ENCODE assay signal across 1 cellular context in the genomic region with DNA sequence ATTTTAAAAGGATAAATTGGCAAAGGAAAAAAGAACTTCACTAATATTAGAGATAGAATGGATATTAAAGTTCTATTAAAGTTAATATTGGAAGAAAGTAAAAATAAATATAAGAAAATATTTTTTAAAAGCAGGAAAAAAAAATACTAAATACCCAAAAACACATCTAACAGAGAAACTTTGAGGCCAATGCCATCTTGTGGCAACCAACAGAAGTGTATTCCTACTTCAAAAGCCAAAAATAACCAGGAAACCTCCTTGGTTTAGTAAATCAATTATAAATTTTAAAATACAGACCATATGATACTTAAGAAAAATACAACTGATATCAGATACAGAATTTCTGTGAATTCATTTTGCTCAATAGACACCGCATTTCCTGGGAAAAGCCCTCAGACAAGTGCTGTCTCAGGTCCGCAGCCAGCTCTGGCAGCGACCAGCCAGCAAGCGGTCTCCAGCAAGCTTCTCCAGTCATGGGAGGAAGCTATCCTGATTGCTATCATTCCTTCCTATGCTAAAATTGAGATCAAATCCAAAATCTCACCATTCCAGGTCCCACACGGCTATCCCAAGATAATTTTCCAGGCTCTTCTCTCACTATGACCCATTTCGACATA.
TF ChIP-seq lines count a peak whose summit lies in the region.

No MANE protein-coding gene starts in this region.

TF ChIP-seq in GM23338, 12 proteins besides CTCF, POLR2A, EP300 and RAD21 (continued from another document):
- TF ChIP-seq, protein P1, sequence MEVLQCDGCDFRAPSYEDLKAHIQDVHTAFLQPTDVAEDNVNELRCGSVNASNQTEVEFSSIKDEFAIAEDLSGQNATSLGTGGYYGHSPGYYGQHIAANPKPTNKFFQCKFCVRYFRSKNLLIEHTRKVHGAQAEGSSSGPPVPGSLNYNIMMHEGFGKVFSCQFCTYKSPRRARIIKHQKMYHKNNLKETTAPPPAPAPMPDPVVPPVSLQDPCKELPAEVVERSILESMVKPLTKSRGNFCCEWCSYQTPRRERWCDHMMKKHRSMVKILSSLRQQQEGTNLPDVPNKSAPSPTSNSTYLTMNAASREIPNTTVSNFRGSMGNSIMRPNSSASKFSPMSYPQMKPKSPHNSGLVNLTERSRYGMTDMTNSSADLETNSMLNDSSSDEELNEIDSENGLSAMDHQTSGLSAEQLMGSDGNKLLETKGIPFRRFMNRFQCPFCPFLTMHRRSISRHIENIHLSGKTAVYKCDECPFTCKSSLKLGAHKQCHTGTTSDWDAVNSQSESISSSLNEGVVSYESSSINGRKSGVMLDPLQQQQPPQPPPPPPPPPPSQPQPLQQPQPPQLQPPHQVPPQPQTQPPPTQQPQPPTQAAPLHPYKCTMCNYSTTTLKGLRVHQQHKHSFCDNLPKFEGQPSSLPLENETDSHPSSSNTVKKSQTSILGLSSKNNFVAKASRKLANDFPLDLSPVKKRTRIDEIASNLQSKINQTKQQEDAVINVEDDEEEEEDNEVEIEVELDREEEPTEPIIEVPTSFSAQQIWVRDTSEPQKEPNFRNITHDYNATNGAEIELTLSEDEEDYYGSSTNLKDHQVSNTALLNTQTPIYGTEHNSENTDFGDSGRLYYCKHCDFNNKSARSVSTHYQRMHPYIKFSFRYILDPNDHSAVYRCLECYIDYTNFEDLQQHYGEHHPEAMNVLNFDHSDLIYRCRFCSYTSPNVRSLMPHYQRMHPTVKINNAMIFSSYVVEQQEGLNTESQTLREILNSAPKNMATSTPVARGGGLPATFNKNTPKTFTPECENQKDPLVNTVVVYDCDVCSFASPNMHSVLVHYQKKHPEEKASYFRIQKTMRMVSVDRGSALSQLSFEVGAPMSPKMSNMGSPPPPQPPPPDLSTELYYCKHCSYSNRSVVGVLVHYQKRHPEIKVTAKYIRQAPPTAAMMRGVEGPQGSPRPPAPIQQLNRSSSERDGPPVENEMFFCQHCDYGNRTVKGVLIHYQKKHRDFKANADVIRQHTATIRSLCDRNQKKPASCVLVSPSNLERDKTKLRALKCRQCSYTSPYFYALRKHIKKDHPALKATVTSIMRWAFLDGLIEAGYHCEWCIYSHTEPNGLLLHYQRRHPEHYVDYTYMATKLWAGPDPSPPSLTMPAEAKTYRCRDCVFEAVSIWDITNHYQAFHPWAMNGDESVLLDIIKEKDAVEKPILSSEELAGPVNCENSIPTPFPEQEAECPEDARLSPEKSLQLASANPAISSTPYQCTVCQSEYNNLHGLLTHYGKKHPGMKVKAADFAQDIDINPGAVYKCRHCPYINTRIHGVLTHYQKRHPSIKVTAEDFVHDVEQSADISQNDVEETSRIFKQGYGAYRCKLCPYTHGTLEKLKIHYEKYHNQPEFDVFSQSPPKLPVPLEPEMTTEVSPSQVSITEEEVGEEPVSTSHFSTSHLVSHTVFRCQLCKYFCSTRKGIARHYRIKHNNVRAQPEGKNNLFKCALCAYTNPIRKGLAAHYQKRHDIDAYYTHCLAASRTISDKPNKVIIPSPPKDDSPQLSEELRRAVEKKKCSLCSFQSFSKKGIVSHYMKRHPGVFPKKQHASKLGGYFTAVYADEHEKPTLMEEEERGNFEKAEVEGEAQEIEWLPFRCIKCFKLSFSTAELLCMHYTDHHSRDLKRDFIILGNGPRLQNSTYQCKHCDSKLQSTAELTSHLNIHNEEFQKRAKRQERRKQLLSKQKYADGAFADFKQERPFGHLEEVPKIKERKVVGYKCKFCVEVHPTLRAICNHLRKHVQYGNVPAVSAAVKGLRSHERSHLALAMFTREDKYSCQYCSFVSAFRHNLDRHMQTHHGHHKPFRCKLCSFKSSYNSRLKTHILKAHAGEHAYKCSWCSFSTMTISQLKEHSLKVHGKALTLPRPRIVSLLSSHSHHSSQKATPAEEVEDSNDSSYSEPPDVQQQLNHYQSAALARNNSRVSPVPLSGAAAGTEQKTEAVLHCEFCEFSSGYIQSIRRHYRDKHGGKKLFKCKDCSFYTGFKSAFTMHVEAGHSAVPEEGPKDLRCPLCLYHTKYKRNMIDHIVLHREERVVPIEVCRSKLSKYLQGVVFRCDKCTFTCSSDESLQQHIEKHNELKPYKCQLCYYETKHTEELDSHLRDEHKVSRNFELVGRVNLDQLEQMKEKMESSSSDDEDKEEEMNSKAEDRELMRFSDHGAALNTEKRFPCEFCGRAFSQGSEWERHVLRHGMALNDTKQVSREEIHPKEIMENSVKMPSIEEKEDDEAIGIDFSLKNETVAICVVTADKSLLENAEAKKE (CRISPR knock-in tag; IDR thresholded peaks at IDR 0.05) = no peak
- TF ChIP-seq STAT1 (IDR thresholded peaks at IDR 0.05; ENCODE audit: unreplicated experiment) = no peak
- TF ChIP-seq CREB1 (CRISPR knock-in tag; IDR thresholded peaks at IDR 0.05; ENCODE audit: low read depth) = no peak
- TF ChIP-seq POLR2AphosphoS5 (IDR thresholded peaks at IDR 0.05; ENCODE audit: low read depth) = no peak
